18 cellular contexts compared by ENCODE assay signal in genomic region chr12:132747395-132747794, GRCh38.
"Had no signal": no experiment of that assay in that cellular context is flagged by ENCODE, and none has a peak within 500 bp of the region (broad histone marks: within the 10 kb centered on the region; RNA-seq: fewer than 3 reads in every experiment).

No MANE protein-coding gene starts in this region.

- H3K9me3 ChIP-seq: esophagus muscularis mucosa, gastrocnemius medialis, heart right ventricle, neutrophil, right atrium auricular region, sigmoid colon, tibial artery, upper lobe of left lung, uterus had no signal

- H3K4me1 ChIP-seq: esophagus muscularis mucosa, gastrocnemius medialis, heart right ventricle, right atrium auricular region, sigmoid colon, tibial artery, upper lobe of left lung, uterus had no signal

- H3K27me3 Mint-ChIP-seq: effector memory CD8-positive, alpha-beta T cell; naive thymus-derived CD4-positive, alpha-beta T cell had no signal

- H3K27me3 ChIP-seq: esophagus muscularis mucosa, gastrocnemius medialis, heart right ventricle, neutrophil, right atrium auricular region, sigmoid colon, tibial artery, upper lobe of left lung, uterus had no signal

- H3K27ac Mint-ChIP-seq: effector memory CD8-positive, alpha-beta T cell; naive thymus-derived CD4-positive, alpha-beta T cell; nephron progenitor cell had no signal

- H3K27ac ChIP-seq: epithelial cell of prostate, esophagus muscularis mucosa, gastrocnemius medialis, heart right ventricle, neutrophil, right atrium auricular region, sigmoid colon, tibial artery, upper lobe of left lung, uterus had no signal

- H3K4me1 Mint-ChIP-seq: nephron progenitor cell had no signal

- DNase-seq: cortex of kidney; effector memory CD8-positive, alpha-beta T cell; gastrocnemius medialis; hypothalamus; mammary epithelial cell; nephron progenitor cell; stimulated activated naive CD8-positive, alpha-beta T cell treated with anti-CD3 and anti-CD28 coated beads, Interleukin-15, Interleukin-2, amounts not matched to agents 100 U/mL and 50 U/mL, for 24 hours; tibial artery; upper lobe of left lung; uterus had no signal

- ATAC-seq: effector memory CD8-positive, alpha-beta T cell; gastrocnemius medialis; naive thymus-derived CD4-positive, alpha-beta T cell; stimulated activated naive CD8-positive, alpha-beta T cell treated with anti-CD3 and anti-CD28 coated beads, Interleukin-15, Interleukin-2, amounts not matched to agents 100 U/mL and 50 U/mL, for 24 hours had no signal

- H3K4me3 Mint-ChIP-seq: effector memory CD8-positive, alpha-beta T cell; naive thymus-derived CD4-positive, alpha-beta T cell; nephron progenitor cell had no signal

- H3K4me3 ChIP-seq: esophagus muscularis mucosa, gastrocnemius medialis, heart right ventricle, right atrium auricular region, sigmoid colon, skin epidermis, tibial artery, upper lobe of left lung, uterus had no signal

- H3K9me3 Mint-ChIP-seq: effector memory CD8-positive, alpha-beta T cell; nephron progenitor cell had no signal

- H3K36me3 ChIP-seq: uterus had no signal
